Comparison of ENCODE assay signal across 20 cellular contexts in genomic region chr6:65908065-65908464, GRCh38.
A peak's percentile ranks its signal among the peaks of the same experiment; 100 is the strongest.
DNase-seq lines count a peak whose midpoint lies in the region; ATAC-seq and TF ChIP-seq lines count a peak whose summit lies in the region.
"Had no signal": no experiment of that assay in that cellular context is flagged by ENCODE, and none has a peak within 500 bp of the region (broad histone marks: within the 10 kb centered on the region; RNA-seq: fewer than 3 reads in every experiment).

No MANE protein-coding gene starts in this region.

- no peaks in the 10 kb centered on the region for H4K20me1 ChIP-seq in H9 (ENCODE audit: control insufficient read depth, insufficient read depth, insufficient read length)
- H4K20me1 ChIP-seq: BLaER1 had no signal

- no peak overlapping the region for H3K23ac ChIP-seq in H9 (ENCODE audit: insufficient read length, low read depth, low read length)

- H4K5ac ChIP-seq in H9 (ENCODE audit: insufficient read length, low read depth, low read length): no peak overlapping the region

- H2BK15ac ChIP-seq in H9 (ENCODE audit: low read depth, low read length): no peak overlapping the region

- H2BK12ac ChIP-seq in H9 (ENCODE audit: insufficient read length, low read depth, low read length): no peak overlapping the region

- TF ChIP-seq CTCF in H9 (conservative IDR thresholded peaks at IDR 0.05): no peak
- no peak for TF ChIP-seq CTCF in WTC11 (IDR thresholded peaks at IDR 0.05)
- no peak for TF ChIP-seq CTCF in GM13977 (IDR thresholded peaks at IDR 0.05; ENCODE audit: extremely low read depth, insufficient read depth, missing control alignments)

- H3K27me3 Mint-ChIP-seq in H9 (ENCODE audit: low read depth) (no peaks in the 10 kb centered on the region), WTC11 (ENCODE audit: low read depth) (peaks cover 3% of the 10 kb centered on the region; the same call in 1 of the 2 replicates)
- H3K27me3 Mint-ChIP-seq: B cell; CD4-positive, CD25-positive, alpha-beta regulatory T cell had no signal

- no peak overlapping the region for H3K4me3 Mint-ChIP-seq in H9
- H3K4me3 Mint-ChIP-seq in WTC11: no peak overlapping the region
- no peak overlapping the region for H3K4me3 Mint-ChIP-seq in stimulated activated effector memory CD8-positive, alpha-beta T cell treated with anti-CD3 and anti-CD28 coated beads, Interleukin-12 subunit alpha, Interleukin-12 subunit beta, amount 100 ng/mL, for 72 hours
- H3K4me3 Mint-ChIP-seq: B cell; CD4-positive, CD25-positive, alpha-beta regulatory T cell; CD8-positive, alpha-beta T cell had no signal

- H3K4me2 ChIP-seq in H9 (ENCODE audit: insufficient read depth, insufficient read length, low read length): no peak overlapping the region
- H3K4me2 ChIP-seq: BLaER1 had no signal

- H3K36me3 Mint-ChIP-seq in H9 (ENCODE audit: insufficient read depth in 1 of 3, low read depth in 3 of 3) (peaks cover 0 to 43% (median 2%) of the 10 kb centered on the region in 3 experiments; a peak in 4 of 7 replicates), WTC11 (peaks cover 59% of the 10 kb centered on the region)
- no peaks in the 10 kb centered on the region for H3K36me3 Mint-ChIP-seq in stimulated activated effector memory CD8-positive, alpha-beta T cell treated with anti-CD3 and anti-CD28 coated beads, Interleukin-12 subunit alpha, Interleukin-12 subunit beta, amount 100 ng/mL, for 72 hours
- H3K36me3 Mint-ChIP-seq: CD4-positive, CD25-positive, alpha-beta regulatory T cell; CD8-positive, alpha-beta T cell had no signal

- H4K8ac ChIP-seq in H9 (replicated peaks; ENCODE audit: insufficient read length, low read depth, low read length): no peak overlapping the region

- H3K27ac Mint-ChIP-seq in H9 (no peak overlapping the region), WTC11 (no peak overlapping the region)
- no peak overlapping the region for H3K27ac Mint-ChIP-seq in stimulated activated effector memory CD8-positive, alpha-beta T cell treated with anti-CD3 and anti-CD28 coated beads, Interleukin-12 subunit alpha, Interleukin-12 subunit beta, amount 100 ng/mL, for 72 hours
- H3K27ac Mint-ChIP-seq: B cell; CD4-positive, CD25-positive, alpha-beta regulatory T cell; CD8-positive, alpha-beta T cell had no signal

- no peak overlapping the region for H2BK120ac ChIP-seq in H9 (ENCODE audit: low read depth, low read length, poor library complexity, severe bottlenecking)

- WGBS in H9 (ENCODE audit: extremely low coverage, insufficient read length, low lambda C conversion rate): no CpG with 5 or more reads among the region's 1 CpG

- no peak overlapping the region for H3K4ac ChIP-seq in H9 (ENCODE audit: low read depth, low read length)

- peak; percentile 72 for ATAC-seq in WTC11
- ATAC-seq in stimulated activated effector memory CD8-positive, alpha-beta T cell treated with anti-CD3 and anti-CD28 coated beads, Interleukin-12 subunit alpha, Interleukin-12 subunit beta, amount 100 ng/mL, for 72 hours: peak; percentile 28
- ATAC-seq in left cardiac atrium: no peak
- ATAC-seq: CD8-positive, alpha-beta T cell; HCT116 had no signal

- no peak overlapping the region for H4K91ac ChIP-seq in H9 (ENCODE audit: insufficient read length, low read depth, low read length)

- no peak overlapping the region for H3K14ac ChIP-seq in H9 (ENCODE audit: insufficient read depth, low read length)

- H3K27ac ChIP-seq in H9 (ENCODE audit: insufficient read length, low read depth, low read length): no peak overlapping the region
- H3K27ac ChIP-seq: 22Rv1, BLaER1, C4-2B had no signal

- H3K79me1 ChIP-seq in H9 (ENCODE audit: insufficient read depth, low read depth, low read length, poor library complexity, severe bottlenecking): no peaks in the 10 kb centered on the region

- peak overlapping the region; percentile 68 for H2AFZ ChIP-seq in H9 (ENCODE audit: low read length)

- no peak overlapping the region for H2AK5ac ChIP-seq in H9 (ENCODE audit: insufficient read length, low read length)

- no peaks in the 10 kb centered on the region for H3K27me3 ChIP-seq in H9 (ENCODE audit: insufficient read depth, low read length)
- H3K27me3 ChIP-seq: BLaER1 had no signal

- POLR2A ChIA-PET in WTC11 (lab: Charles Lee): no interaction called here

- H3K4me1 ChIP-seq in H9 (ENCODE audit: insufficient read depth, low read length): no peaks in the 10 kb centered on the region
- H3K4me1 ChIP-seq: BLaER1, Caco-2 had no signal

- H3T11ph ChIP-seq in H9 (ENCODE audit: low read length): no peak overlapping the region

- H2BK20ac ChIP-seq in H9 (ENCODE audit: low read depth, low read length, poor library complexity, severe bottlenecking): no peak overlapping the region

- no peak overlapping the region for H3K9ac ChIP-seq in H9 (ENCODE audit: extremely low read depth, insufficient read length, low read length)
- H3K9ac ChIP-seq: BLaER1 had no signal

- no peaks in the 10 kb centered on the region for H3K9me3 ChIP-seq in H9 (ENCODE audit: control insufficient read depth, low read depth, low read length)
- H3K9me3 ChIP-seq: BLaER1, Caco-2 had no signal

- in situ Hi-C loops in GM13977 (cut with MboI; ENCODE audit: low pct_unique_long_range_greater_than_20kb, low sequenced_read_pairs, unreplicated experiment): no loop called here

- intact Hi-C loops in left cardiac atrium (cut with DNase I): no loop called here

- H3K23me2 ChIP-seq in H9 (ENCODE audit: insufficient read length, low read depth, low read length, poor library complexity, severe bottlenecking): no peaks in the 10 kb centered on the region

- no peak overlapping the region for H3K18ac ChIP-seq in H9 (ENCODE audit: insufficient read length, low read depth, low read length)

- H2BK5ac ChIP-seq in H9 (ENCODE audit: insufficient read length, low read length): no peak overlapping the region

- no peak overlapping the region for H3K56ac ChIP-seq in H9 (ENCODE audit: insufficient read length, low read depth, low read length)

- no peaks in the 10 kb centered on the region for H3K79me2 ChIP-seq in H9 (ENCODE audit: insufficient read depth, low read length)

- H3K9me3 Mint-ChIP-seq in H9 (peaks cover 22 to 26% of the 10 kb centered on the region in 2 experiments), WTC11 (peaks cover 76% of the 10 kb centered on the region)
- H3K9me3 Mint-ChIP-seq in stimulated activated effector memory CD8-positive, alpha-beta T cell treated with anti-CD3 and anti-CD28 coated beads, Interleukin-12 subunit alpha, Interleukin-12 subunit beta, amount 100 ng/mL, for 72 hours: peaks cover 25% of the 10 kb centered on the region

- H3K4me1 Mint-ChIP-seq in H9 (peaks cover 0 to 2% of the 10 kb centered on the region in 2 experiments; a peak in 2 of 4 replicates), WTC11 (0 out of 2 replicates have a peak, but pooled peaks cover 4% of the 10 kb centered on the region)
- no peaks in the 10 kb centered on the region for H3K4me1 Mint-ChIP-seq in stimulated activated effector memory CD8-positive, alpha-beta T cell treated with anti-CD3 and anti-CD28 coated beads, Interleukin-12 subunit alpha, Interleukin-12 subunit beta, amount 100 ng/mL, for 72 hours
- H3K4me1 Mint-ChIP-seq: B cell; CD4-positive, CD25-positive, alpha-beta regulatory T cell had no signal

- no peak for DNase-seq in H9
- no peak for DNase-seq in WTC11 (ENCODE audit: low spot score)
- DNase-seq in iPS-NIHi11 (ENCODE audit: low spot score): peak; percentile 3
- no peak for DNase-seq in stimulated activated effector memory CD8-positive, alpha-beta T cell treated with anti-CD3 and anti-CD28 coated beads, Interleukin-12 subunit alpha, Interleukin-12 subunit beta, amount 100 ng/mL, for 72 hours (ENCODE audit: low spot score in 2 of 2)
- no peak for DNase-seq in OCI-M2 (lab: John Stamatoyannopoulos, UW; ENCODE audit: unreplicated experiment)
- DNase-seq in left cardiac atrium: no peak
- no peak for DNase-seq in ureter (ENCODE audit: low spot score)
- no peak for DNase-seq in GM13977 (ENCODE audit: low spot score)
- DNase-seq: Caco-2; CD4-positive, CD25-positive, alpha-beta regulatory T cell; CD8-positive, alpha-beta T cell; DMS153; DND-41; GOT3; H7 had no signal

- CTCF ChIA-PET in WTC11 (lab: Charles Lee): no interaction called here

TF ChIP-seq in WTC11, 78 proteins besides CTCF, POLR2A, EP300 and RAD21:
- TF ChIP-seq TCF7 (CRISPR knock-in tag; IDR thresholded peaks at IDR 0.05; ENCODE audit: low read depth): no peak
- no peak for TF ChIP-seq ZNF396 (CRISPR knock-in tag; IDR thresholded peaks at IDR 0.05; ENCODE audit: borderline replicate concordance)
- no peak for TF ChIP-seq ATF2 (CRISPR knock-in tag; IDR thresholded peaks at IDR 0.05; ENCODE audit: borderline replicate concordance, low read depth)
TF ChIP-seq in WTC11: peak in this region for 0.

Comparison
In these comparisons a context has a peak if more than half of its experiments do, and no peak if none do; other contexts are left out.
1. ATAC-seq: peak in WTC11 (single experiment) and stimulated activated effector memory CD8-positive, alpha-beta T cell treated with anti-CD3 and anti-CD28 coated beads, Interleukin-12 subunit alpha, Interleukin-12 subunit beta, amount 100 ng/mL, for 72 hours (single experiment); none in left cardiac atrium (0 of 2).